In genomic region chr12:52055781-52056711, GRCh38 we compare ENCODE assay signal across 19 cellular contexts. TPM values are rescaled to one million over a fixed set of nuclear protein-coding genes. Genes with fewer than 3 reads are reported as not detected.
DNase-seq lines count a peak whose midpoint lies in the region; ATAC-seq and TF ChIP-seq lines count a peak whose summit lies in the region.
"Had no signal": no experiment of that assay in that cellular context is flagged by ENCODE, and none has a peak within 500 bp of the region (broad histone marks: within the 10 kb centered on the region; RNA-seq: fewer than 3 reads in every experiment).

No MANE protein-coding gene starts in this region.

- peaks cover 67% of the 10 kb centered on the region for H3K36me3 Mint-ChIP-seq in activated T-cell treated with anti-CD3 and anti-CD28 coated beads, Interleukin-2, amount 50 U/mL, for 24 hours (ENCODE audit: low read depth)
- H3K36me3 Mint-ChIP-seq in T-helper 2 cell treated with Interferon-gamma antibody and Interleukin-4, amounts not matched to agents 5 μg/mL and 100 μg/mL, for 36 hours (ENCODE audit: low read depth) = no peaks in the 10 kb centered on the region

- no peak for TF ChIP-seq CTCF in mucosa of descending colon (IDR thresholded peaks at IDR 0.05)

- no peak for ATAC-seq in mucosa of descending colon
- ATAC-seq: activated T-cell treated with anti-CD3 and anti-CD28 coated beads, Interleukin-2, amount 50 U/mL, for 72 hours had no signal

- no peak overlapping the region for H3K4me3 Mint-ChIP-seq in activated T-cell treated with anti-CD3 and anti-CD28 coated beads, Interleukin-2, amount 50 U/mL, for 24 hours
- no peak overlapping the region for H3K4me3 Mint-ChIP-seq in T-helper 2 cell treated with Interferon-gamma antibody and Interleukin-4, amounts not matched to agents 5 μg/mL and 100 μg/mL, for 36 hours
- H3K4me3 Mint-ChIP-seq: T-helper 1 cell treated with Interleukin-12 subunit alpha and Interleukin-12 subunit beta and Interleukin-4 antibody, amounts not matched to agents 30 μg/mL and 1 μg/mL, for 36 hours had no signal

- peaks cover 13% of the 10 kb centered on the region for H3K4me1 ChIP-seq in mucosa of descending colon (ENCODE audit: low read depth)

- H3K27me3 Mint-ChIP-seq in activated T-cell treated with anti-CD3 and anti-CD28 coated beads, Interleukin-2, amount 50 U/mL, for 24 hours = no peaks in the 10 kb centered on the region
- H3K27me3 Mint-ChIP-seq in T-helper 2 cell treated with Interferon-gamma antibody and Interleukin-4, amounts not matched to agents 5 μg/mL and 100 μg/mL, for 36 hours (ENCODE audit: low read depth) = no peaks in the 10 kb centered on the region

- H3K27ac ChIP-seq in cingulate gyrus (ENCODE audit: low read depth, low read length) (peak overlapping the region; percentile 83), substantia nigra (ENCODE audit: low read depth, low read length, poor library complexity, severe bottlenecking) (peak overlapping the region; percentile 72)
- H3K27ac ChIP-seq: parathyroid adenoma had no signal

- H3K4me1 Mint-ChIP-seq in activated T-cell treated with anti-CD3 and anti-CD28 coated beads, Interleukin-2, amount 50 U/mL, for 24 hours (ENCODE audit: low read depth) = peaks cover 23% of the 10 kb centered on the region
- H3K4me1 Mint-ChIP-seq in T-helper 2 cell treated with Interferon-gamma antibody and Interleukin-4, amounts not matched to agents 5 μg/mL and 100 μg/mL, for 36 hours (ENCODE audit: low read depth) = peaks cover 13% of the 10 kb centered on the region

- no peaks in the 10 kb centered on the region for H3K9me3 ChIP-seq in mucosa of descending colon

- no peaks in the 10 kb centered on the region for H3K9me3 Mint-ChIP-seq in activated T-cell treated with anti-CD3 and anti-CD28 coated beads, Interleukin-2, amount 50 U/mL, for 24 hours
- H3K9me3 Mint-ChIP-seq in T-helper 2 cell treated with Interferon-gamma antibody and Interleukin-4, amounts not matched to agents 5 μg/mL and 100 μg/mL, for 36 hours = no peaks in the 10 kb centered on the region
- H3K9me3 Mint-ChIP-seq: activated T-cell treated with anti-CD3 and anti-CD28 coated beads, Interleukin-2, amount 50 U/mL, for 72 hours; T-helper 1 cell treated with Interleukin-12 subunit alpha and Interleukin-12 subunit beta and Interleukin-4 antibody, amounts not matched to agents 30 μg/mL and 1 μg/mL, for 36 hours had no signal

- no peaks in the 10 kb centered on the region for H3K36me3 ChIP-seq in mucosa of descending colon (ENCODE audit: low read depth)

- peak; percentile 66 for DNase-seq in activated T-cell treated with anti-CD3 and anti-CD28 coated beads, Interleukin-2, amount 50 U/mL, for 1 hour
- DNase-seq in activated T-cell treated with anti-CD3 and anti-CD28 coated beads, Interleukin-2, amount 50 U/mL, for 24 hours = no peak
- DNase-seq in mucosa of descending colon (peak in 2 of 3 donors; percentile 35 to 38), substantia nigra (lab: John Stamatoyannopoulos, UW) (peak in 36 of 49 donors; percentile 15 to 78 (median 54)), SKM-1 (lab: John Stamatoyannopoulos, UW; ENCODE audit: unreplicated experiment) (no peak), NCI-H2081 treated with DMSO at 0.1 percent for 48 hours (lab: John Stamatoyannopoulos, UW) (no peak)
- DNase-seq in T-helper 2 cell treated with Interferon-gamma antibody and Interleukin-4, amounts not matched to agents 5 μg/mL and 100 μg/mL, for 36 hours (ENCODE audit: low spot score) = no peak
- DNase-seq: activated CD4-positive, CD25-positive, alpha-beta regulatory T cell treated with anti-CD3 and anti-CD28 coated beads, Interleukin-2, amount 50 U/mL, for 72 hours; activated T-cell treated with anti-CD3 and anti-CD28 coated beads, Interleukin-2, amount 50 U/mL, for 72 hours; Calu3; dermis blood vessel endothelial cell; MM.1S; NCI-H2081; NCI-H82; RPMI8226; stimulated activated CD4-positive, alpha-beta T cell treated with anti-CD3 and anti-CD28 coated beads, Interleukin-1b, Interleukin-23, amount 100 ng/mL, for 48 hours had no signal

- intact Hi-C loops in mucosa of descending colon (cut with DNase I, micrococcal nuclease) = no loop called here

- H3K4me3 ChIP-seq in mucosa of descending colon = no peak overlapping the region

- no peak overlapping the region for H3K27ac Mint-ChIP-seq in activated T-cell treated with anti-CD3 and anti-CD28 coated beads, Interleukin-2, amount 50 U/mL, for 24 hours
- no peak overlapping the region for H3K27ac Mint-ChIP-seq in T-helper 2 cell treated with Interferon-gamma antibody and Interleukin-4, amounts not matched to agents 5 μg/mL and 100 μg/mL, for 36 hours
- H3K27ac Mint-ChIP-seq: activated T-cell treated with anti-CD3 and anti-CD28 coated beads, Interleukin-2, amount 50 U/mL, for 72 hours; T-helper 1 cell treated with Interleukin-12 subunit alpha and Interleukin-12 subunit beta and Interleukin-4 antibody, amounts not matched to agents 30 μg/mL and 1 μg/mL, for 36 hours had no signal

RNA-seq across cellular contexts. Expression of gene NR4A1, which starts 4.8 kb away (rescaled TPM):
- total RNA-seq in mucosa of descending colon = 100 to 1,000 TPM in 1 of 3 donors, 10 to 100 TPM in 2; 16.2 to 123 (median 44.6) TPM

RNA-seq across cellular contexts. Expression of gene ATG101, which starts 13.7 kb away (rescaled TPM):
- total RNA-seq in mucosa of descending colon = 10 to 100 TPM; 30.1 to 37.5 (median 33.0) TPM

RNA-seq across cellular contexts. Expression of gene SMIM41, which starts 23.5 kb away (rescaled TPM):
- under 1 TPM in 2 of 3 donors, not detected in 1; 0.32 to 0.41 TPM for total RNA-seq in mucosa of descending colon
- total RNA-seq: activated T-cell treated with anti-CD3 and anti-CD28 coated beads, Interleukin-2, amount 50 U/mL, for 72 hours; Calu3; dermis blood vessel endothelial cell had no signal

RNA-seq across cellular contexts. Expression of gene TAMALIN, which starts 49.3 kb away (rescaled TPM):
- 10 to 100 TPM in 2 of 3 donors, 1 to 10 TPM in 1; 9.4 to 19.6 (median 13.8) TPM for total RNA-seq in mucosa of descending colon
- total RNA-seq: Calu3 had no signal

Comparison
In these comparisons a context has a peak if more than half of its experiments do, and no peak if none do; other contexts are left out.
1. DNase-seq: peak in activated T-cell treated with anti-CD3 and anti-CD28 coated beads, Interleukin-2, amount 50 U/mL, for 1 hour (single experiment), mucosa of descending colon (2 of 3) and substantia nigra (36 of 49); none in activated T-cell treated with anti-CD3 and anti-CD28 coated beads, Interleukin-2, amount 50 U/mL, for 24 hours (single experiment), SKM-1 (single experiment), NCI-H2081 treated with DMSO at 0.1 percent for 48 hours (single experiment) and T-helper 2 cell treated with Interferon-gamma antibody and Interleukin-4, amounts not matched to agents 5 μg/mL and 100 μg/mL, for 36 hours (single experiment).